Comparison of ENCODE assay signal across 35 cellular contexts in the genomic region with DNA sequence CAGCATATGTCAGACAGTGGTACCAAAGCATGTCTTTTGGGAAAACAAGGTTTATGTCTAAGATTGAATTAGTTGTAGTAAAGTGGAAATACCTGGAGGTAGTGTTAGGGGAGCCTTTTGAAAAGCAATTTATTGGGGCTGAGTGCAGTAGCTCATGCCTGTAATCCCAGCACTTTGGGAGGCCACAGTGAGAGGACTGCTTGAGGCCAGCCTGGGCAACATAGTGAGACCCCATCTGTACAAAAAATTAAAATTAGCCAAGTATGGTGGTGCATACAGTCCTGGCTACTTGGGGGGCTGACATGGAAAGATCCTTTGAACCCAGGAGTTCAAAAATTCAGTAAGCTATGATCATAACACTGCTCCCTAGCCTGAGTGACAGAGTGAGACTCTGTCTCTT. TPM values are rescaled to one million over a fixed set of nuclear protein-coding genes. Genes with fewer than 3 reads are reported as not detected.
"Had no signal": no experiment of that assay in that cellular context is flagged by ENCODE, and none has a peak within 500 bp of the region (broad histone marks: within the 10 kb centered on the region; RNA-seq: fewer than 3 reads in every experiment).

No MANE protein-coding gene starts in this region.

- H3K36me3 ChIP-seq: uterus had no signal

- H3K27ac Mint-ChIP-seq: natural killer cell treated with Interleukin-12 subunit alpha and Interleukin-12 subunit beta and Interleukin-15 and Interleukin-18, amount 100 ng/mL, for 72 hours; type B pancreatic cell had no signal

- ATAC-seq: esophagus mucosa; foreskin keratinocyte; heart right ventricle; left lobe of liver; lower lobe of right lung; mucosa of descending colon; natural killer cell treated with Interleukin-12 subunit alpha and Interleukin-12 subunit beta and Interleukin-15 and Interleukin-18, amount 100 ng/mL, for 72 hours; right cardiac atrium had no signal

- H3K4me3 Mint-ChIP-seq: activated T-cell treated with anti-CD3 and anti-CD28 coated beads, Interleukin-2, amount 50 U/mL, for 4 hours; natural killer cell treated with Interleukin-12 subunit alpha and Interleukin-12 subunit beta and Interleukin-15 and Interleukin-18, amount 100 ng/mL, for 72 hours; type B pancreatic cell had no signal

- H3K9me3 ChIP-seq: adrenal gland, heart right ventricle, lower lobe of right lung, mucosa of descending colon, testis, uterus had no signal

- H3K27me3 Mint-ChIP-seq: natural killer cell treated with Interleukin-12 subunit alpha and Interleukin-12 subunit beta and Interleukin-15 and Interleukin-18, amount 100 ng/mL, for 72 hours; type B pancreatic cell had no signal

- H3K4me3 ChIP-seq: adrenal gland, coronary artery, dorsolateral prefrontal cortex, heart right ventricle, lower lobe of right lung, mucosa of descending colon, skin epidermis, testis, uterus had no signal

- DNase-seq: activated CD4-positive, alpha-beta T cell treated with anti-CD3 and anti-CD28 coated beads, Interleukin-2, amount 50 U/mL, for 1 hour; activated CD8-positive, alpha-beta memory T cell treated with anti-CD3 and anti-CD28 coated beads, Interleukin-2, amount 50 U/mL, for 48 hours; activated naive CD4-positive, alpha-beta T cell; activated T-cell treated with anti-CD3 and anti-CD28 coated beads, Interleukin-2, amount 50 U/mL, for 4 hours; adrenal gland; brain microvascular endothelial cell; dorsolateral prefrontal cortex; effector memory CD4-positive, alpha-beta T cell; foreskin keratinocyte; heart right ventricle; kidney glomerular epithelial cell; lower lobe of right lung; mesendoderm; mucosa of descending colon; right cardiac atrium; stimulated activated CD4-positive, alpha-beta T cell treated with anti-CD3 and anti-CD28 coated beads, Interleukin-12 subunit alpha, Interleukin-12 subunit beta, amount 100 ng/mL, for 4 hours; stimulated activated CD4-positive, alpha-beta T cell treated with anti-CD3 and anti-CD28 coated beads, Interleukin-4, amount 100 ng/mL, for 1 hour; stimulated activated naive CD8-positive, alpha-beta T cell treated with anti-CD3 and anti-CD28 coated beads, Interleukin-15, Interleukin-2, amounts not matched to agents 100 U/mL and 50 U/mL, for 24 hours; testis; uterus; WERI-Rb-1 had no signal

- H3K4me1 ChIP-seq: testis had no signal

- H3K27me3 ChIP-seq: adrenal gland, brain microvascular endothelial cell, dorsolateral prefrontal cortex, foreskin keratinocyte, heart right ventricle, testis, uterus had no signal

- H3K9me3 Mint-ChIP-seq: activated naive CD4-positive, alpha-beta T cell treated with anti-CD3 and anti-CD28 coated beads, Interleukin-2, amount 50 U/mL, for 72 hours; activated T-cell treated with anti-CD3 and anti-CD28 coated beads, Interleukin-2, amount 50 U/mL, for 4 hours; natural killer cell treated with Interleukin-12 subunit alpha and Interleukin-12 subunit beta and Interleukin-15 and Interleukin-18, amount 100 ng/mL, for 72 hours; type B pancreatic cell had no signal

- H3K27ac ChIP-seq: adrenal gland, brain microvascular endothelial cell, dorsolateral prefrontal cortex, foreskin keratinocyte, lower lobe of right lung, testis had no signal

RNA-seq across cellular contexts. Expression of gene TMCO2, which starts 17.6 kb away (rescaled TPM):
- total RNA-seq: activated naive CD4-positive, alpha-beta T cell treated with anti-CD3 and anti-CD28 coated beads, Interleukin-2, amount 50 U/mL, for 72 hours; activated T-cell treated with anti-CD3 and anti-CD28 coated beads, Interleukin-2, amount 50 U/mL, for 4 hours; adrenal gland; astrocyte; cardiac septum; cerebellum; esophagus mucosa; foreskin keratinocyte; glomerular endothelial cell; heart right ventricle; left lobe of liver; lower lobe of right lung; mucosa of descending colon; myocyte; natural killer cell treated with Interleukin-12 subunit alpha and Interleukin-12 subunit beta and Interleukin-15 and Interleukin-18, amount 100 ng/mL, for 72 hours; omental fat pad; pulmonary artery endothelial cell; right cardiac atrium; uterus had no signal
